12 cellular contexts compared by ENCODE assay signal in genomic region chrX:8987672-8988250, GRCh38. TPM values are rescaled to one million over a fixed set of nuclear protein-coding genes. Genes with fewer than 3 reads are reported as not detected.
DNase-seq lines count a peak whose midpoint lies in the region; ATAC-seq and TF ChIP-seq lines count a peak whose summit lies in the region.
"Had no signal": no experiment of that assay in that cellular context is flagged by ENCODE, and none has a peak within 500 bp of the region (broad histone marks: within the 10 kb centered on the region; RNA-seq: fewer than 3 reads in every experiment).

No MANE protein-coding gene starts in this region.

- no TSS peak for BruUV-seq in PC-3 (replicated peaks; lab: Mats Ljungman, UMichigan)

- POLR2A ChIA-PET in activated CD4-positive, alpha-beta memory T cell treated with anti-CD3 and anti-CD28 coated beads for 36 hours (lab: Charles Lee): no interaction called here
- POLR2A ChIA-PET in activated CD4-positive, alpha-beta memory T cell treated with anti-CD3 and anti-CD28 coated beads, Interleukin-2, amount 10 ng/mL, durations not matched to agents 7 days and 5 days (lab: Charles Lee): no interaction called here
- POLR2A ChIA-PET in PC-3 (lab: Charles Lee; ENCODE audit: unreplicated experiment): interaction anchor here (0.6 kb wide), 1 partner anchor 139 kb away, joined by 5 read pairs; no protein-coding TSS in a partner anchor

- TF ChIP-seq CTCF in PC-3 (conservative IDR thresholded peaks at IDR 0.05; ENCODE audit: low read depth, low read length) (no peak), progenitor cell of endocrine pancreas (IDR thresholded peaks at IDR 0.05; ENCODE audit: unreplicated experiment) (no peak), HFFc6 (IDR thresholded peaks at IDR 0.05) (no peak)

- H3K27me3 Mint-ChIP-seq in activated CD4-positive, alpha-beta memory T cell treated with anti-CD3 and anti-CD28 coated beads for 36 hours: no peaks in the 10 kb centered on the region
- H3K27me3 Mint-ChIP-seq in activated CD4-positive, alpha-beta memory T cell treated with anti-CD3 and anti-CD28 coated beads, Interleukin-2, amount 10 ng/mL, durations not matched to agents 7 days and 5 days: no peaks in the 10 kb centered on the region
- no peaks in the 10 kb centered on the region for H3K27me3 Mint-ChIP-seq in activated naive CD8-positive, alpha-beta T cell treated with anti-CD3 and anti-CD28 coated beads for 36 hours
- no peaks in the 10 kb centered on the region for H3K27me3 Mint-ChIP-seq in progenitor cell of endocrine pancreas
- H3K27me3 Mint-ChIP-seq in HFFc6 (ENCODE audit: insufficient read depth): no peaks in the 10 kb centered on the region; the same call in none of the 2 replicates

- no peaks in the 10 kb centered on the region for H3K9me3 ChIP-seq in PC-3 (ENCODE audit: low read length)

- no peaks in the 10 kb centered on the region for H3K9me2 ChIP-seq in PC-3 (replicated peaks; ENCODE audit: low read length)

- intact Hi-C loops in activated CD4-positive, alpha-beta memory T cell treated with anti-CD3 and anti-CD28 coated beads for 36 hours (cut with micrococcal nuclease): loop anchor here (10.0 kb wide), 2 partner anchors 87 to 477 kb away; partner anchors contain the start of gene TBL1X
- intact Hi-C loops in PC-3 (cut with micrococcal nuclease): no loop called here

- no peak overlapping the region for H3K27ac Mint-ChIP-seq in activated CD4-positive, alpha-beta memory T cell treated with anti-CD3 and anti-CD28 coated beads for 36 hours
- no peak overlapping the region for H3K27ac Mint-ChIP-seq in activated CD4-positive, alpha-beta memory T cell treated with anti-CD3 and anti-CD28 coated beads, Interleukin-2, amount 10 ng/mL, durations not matched to agents 7 days and 5 days
- no peak overlapping the region for H3K27ac Mint-ChIP-seq in activated naive CD8-positive, alpha-beta T cell treated with anti-CD3 and anti-CD28 coated beads for 36 hours
- peak overlapping the region; percentile 20 for H3K27ac Mint-ChIP-seq in progenitor cell of endocrine pancreas
- H3K27ac Mint-ChIP-seq in HFFc6: no peak overlapping the region
- H3K27ac Mint-ChIP-seq: natural killer cell had no signal

- no peak overlapping the region for H3K4me3 Mint-ChIP-seq in activated CD4-positive, alpha-beta memory T cell treated with anti-CD3 and anti-CD28 coated beads for 36 hours
- H3K4me3 Mint-ChIP-seq in activated CD4-positive, alpha-beta memory T cell treated with anti-CD3 and anti-CD28 coated beads, Interleukin-2, amount 10 ng/mL, durations not matched to agents 7 days and 5 days: no peak overlapping the region
- no peak overlapping the region for H3K4me3 Mint-ChIP-seq in activated naive CD8-positive, alpha-beta T cell treated with anti-CD3 and anti-CD28 coated beads for 36 hours
- H3K4me3 Mint-ChIP-seq in progenitor cell of endocrine pancreas (ENCODE audit: low read depth): no peak overlapping the region
- H3K4me3 Mint-ChIP-seq in HFFc6: no peak overlapping the region
- H3K4me3 Mint-ChIP-seq: natural killer cell had no signal

- peak; percentile 37 for DNase-seq in activated CD4-positive, alpha-beta memory T cell treated with anti-CD3 and anti-CD28 coated beads for 36 hours
- no peak for DNase-seq in activated CD4-positive, alpha-beta memory T cell treated with anti-CD3 and anti-CD28 coated beads, Interleukin-2, amount 10 ng/mL, durations not matched to agents 7 days and 5 days
- no peak for DNase-seq in PC-3
- peak; percentile 8 for DNase-seq in activated naive CD8-positive, alpha-beta T cell treated with anti-CD3 and anti-CD28 coated beads for 36 hours
- no peak for DNase-seq in progenitor cell of endocrine pancreas (ENCODE audit: low spot score, unreplicated experiment)
- no peak for DNase-seq in DMS79 treated with DMSO at 0.1 percent for 48 hours (lab: John Stamatoyannopoulos, UW)
- DNase-seq in HFFc6: no peak
- DNase-seq: activated CD8-positive, alpha-beta memory T cell treated with anti-CD3 and anti-CD28 coated beads, Interleukin-2, amount 50 U/mL, for 48 hours; natural killer cell; NCI-H1436; SW 1271 had no signal

- no peaks in the 10 kb centered on the region for H3K27me3 ChIP-seq in PC-3 (ENCODE audit: low read length)

- H3K79me2 ChIP-seq in PC-3 (ENCODE audit: low read length): no peaks in the 10 kb centered on the region

- ATAC-seq in PC-3: no peak
- ATAC-seq in GM21447 (IDR thresholded peaks at IDR 0.05; ENCODE audit: unreplicated experiment): no peak

- H3K4me1 ChIP-seq in PC-3 (ENCODE audit: insufficient read depth, low read length): peaks cover 11% of the 10 kb centered on the region; the same call in 1 of the 2 replicates

- no peak overlapping the region for H3K4me3 ChIP-seq in PC-3 (ENCODE audit: low read length)

- no peaks in the 10 kb centered on the region for H3K36me3 Mint-ChIP-seq in activated CD4-positive, alpha-beta memory T cell treated with anti-CD3 and anti-CD28 coated beads for 36 hours
- H3K36me3 Mint-ChIP-seq in activated CD4-positive, alpha-beta memory T cell treated with anti-CD3 and anti-CD28 coated beads, Interleukin-2, amount 10 ng/mL, durations not matched to agents 7 days and 5 days (ENCODE audit: low read depth): no peaks in the 10 kb centered on the region
- no peaks in the 10 kb centered on the region for H3K36me3 Mint-ChIP-seq in activated naive CD8-positive, alpha-beta T cell treated with anti-CD3 and anti-CD28 coated beads for 36 hours
- H3K36me3 Mint-ChIP-seq in progenitor cell of endocrine pancreas (ENCODE audit: insufficient read depth) (no peaks in the 10 kb centered on the region), HFFc6 (ENCODE audit: low read depth) (no peaks in the 10 kb centered on the region)
- H3K36me3 Mint-ChIP-seq: natural killer cell had no signal

- no peak overlapping the region for H3K9ac ChIP-seq in PC-3 (ENCODE audit: low read length)

- no peak overlapping the region for H2AFZ ChIP-seq in PC-3 (ENCODE audit: low read length)

- peak overlapping the region; percentile 10; the same call in 1 of the 2 replicates for H3K4me2 ChIP-seq in PC-3 (ENCODE audit: low read length)

- no peaks in the 10 kb centered on the region for H4K20me1 ChIP-seq in PC-3 (ENCODE audit: low read length)

- CTCF ChIA-PET in activated CD4-positive, alpha-beta memory T cell treated with anti-CD3 and anti-CD28 coated beads for 36 hours (lab: Charles Lee): interaction anchor here (1.7 kb wide), 1 partner anchor 325 kb away, joined by 4 read pairs; no protein-coding TSS in a partner anchor
- CTCF ChIA-PET in activated CD4-positive, alpha-beta memory T cell treated with anti-CD3 and anti-CD28 coated beads, Interleukin-2, amount 10 ng/mL, durations not matched to agents 7 days and 5 days (lab: Charles Lee): no interaction called here
- CTCF ChIA-PET in PC-3 (lab: Charles Lee): no interaction called here

- H3F3A ChIP-seq in PC-3 (ENCODE audit: low read length, unreplicated experiment): no peaks in the 10 kb centered on the region

- H3K4me1 Mint-ChIP-seq in activated CD4-positive, alpha-beta memory T cell treated with anti-CD3 and anti-CD28 coated beads for 36 hours (ENCODE audit: low read depth): peaks cover 20% of the 10 kb centered on the region
- peaks cover 7% of the 10 kb centered on the region for H3K4me1 Mint-ChIP-seq in activated CD4-positive, alpha-beta memory T cell treated with anti-CD3 and anti-CD28 coated beads, Interleukin-2, amount 10 ng/mL, durations not matched to agents 7 days and 5 days
- H3K4me1 Mint-ChIP-seq in activated naive CD8-positive, alpha-beta T cell treated with anti-CD3 and anti-CD28 coated beads for 36 hours: peaks cover 12% of the 10 kb centered on the region
- H3K4me1 Mint-ChIP-seq in progenitor cell of endocrine pancreas (ENCODE audit: low read depth) (peaks cover 15% of the 10 kb centered on the region), HFFc6 (ENCODE audit: low read depth) (0 out of 2 replicates have a peak, but pooled peaks cover 5% of the 10 kb centered on the region)
- H3K4me1 Mint-ChIP-seq: natural killer cell had no signal

- H3K9me3 Mint-ChIP-seq in activated CD4-positive, alpha-beta memory T cell treated with anti-CD3 and anti-CD28 coated beads for 36 hours: no peaks in the 10 kb centered on the region
- H3K9me3 Mint-ChIP-seq in activated CD4-positive, alpha-beta memory T cell treated with anti-CD3 and anti-CD28 coated beads, Interleukin-2, amount 10 ng/mL, durations not matched to agents 7 days and 5 days: no peaks in the 10 kb centered on the region
- H3K9me3 Mint-ChIP-seq in activated naive CD8-positive, alpha-beta T cell treated with anti-CD3 and anti-CD28 coated beads for 36 hours: no peaks in the 10 kb centered on the region
- no peaks in the 10 kb centered on the region for H3K9me3 Mint-ChIP-seq in progenitor cell of endocrine pancreas (ENCODE audit: low read depth)
- no peaks in the 10 kb centered on the region for H3K9me3 Mint-ChIP-seq in HFFc6
- H3K9me3 Mint-ChIP-seq: natural killer cell had no signal

- H3K36me3 ChIP-seq in PC-3 (ENCODE audit: low read depth, low read length): no peaks in the 10 kb centered on the region

- no peak overlapping the region for H3K27ac ChIP-seq in PC-3 (ENCODE audit: low read length)

RNA-seq across cellular contexts. Expression of gene FAM9B, which starts 46.2 kb away (rescaled TPM):
- total RNA-seq in activated CD4-positive, alpha-beta memory T cell treated with anti-CD3 and anti-CD28 coated beads for 36 hours: not detected
- not detected for total RNA-seq in activated CD4-positive, alpha-beta memory T cell treated with anti-CD3 and anti-CD28 coated beads, Interleukin-2, amount 10 ng/mL, durations not matched to agents 7 days and 5 days
- total RNA-seq in PC-3 (2014; rRNA removed) (0.07 TPM in 1 of 2 replicates, not detected in the other), progenitor cell of endocrine pancreas (not detected in 2 replicates)
- not detected for total RNA-seq in activated naive CD8-positive, alpha-beta T cell treated with anti-CD3 and anti-CD28 coated beads for 36 hours
- not detected for total RNA-seq in HFFc6 (2021; fragmentation: NEBNext Ultra II Directional; extraction: Animal tissue kit (Norgen Biotek cat#: 25700))

Comparison
In these comparisons a context has a peak if more than half of its experiments do, and no peak if none do; other contexts are left out.
1. DNase-seq: peak in activated CD4-positive, alpha-beta memory T cell treated with anti-CD3 and anti-CD28 coated beads for 36 hours (single experiment) and activated naive CD8-positive, alpha-beta T cell treated with anti-CD3 and anti-CD28 coated beads for 36 hours (single experiment); none in activated CD4-positive, alpha-beta memory T cell treated with anti-CD3 and anti-CD28 coated beads, Interleukin-2, amount 10 ng/mL, durations not matched to agents 7 days and 5 days (single experiment), PC-3 (single experiment), progenitor cell of endocrine pancreas (single experiment), DMS79 treated with DMSO at 0.1 percent for 48 hours (single experiment) and HFFc6 (single experiment).